12 cellular contexts compared by ENCODE assay signal in the genomic region with DNA sequence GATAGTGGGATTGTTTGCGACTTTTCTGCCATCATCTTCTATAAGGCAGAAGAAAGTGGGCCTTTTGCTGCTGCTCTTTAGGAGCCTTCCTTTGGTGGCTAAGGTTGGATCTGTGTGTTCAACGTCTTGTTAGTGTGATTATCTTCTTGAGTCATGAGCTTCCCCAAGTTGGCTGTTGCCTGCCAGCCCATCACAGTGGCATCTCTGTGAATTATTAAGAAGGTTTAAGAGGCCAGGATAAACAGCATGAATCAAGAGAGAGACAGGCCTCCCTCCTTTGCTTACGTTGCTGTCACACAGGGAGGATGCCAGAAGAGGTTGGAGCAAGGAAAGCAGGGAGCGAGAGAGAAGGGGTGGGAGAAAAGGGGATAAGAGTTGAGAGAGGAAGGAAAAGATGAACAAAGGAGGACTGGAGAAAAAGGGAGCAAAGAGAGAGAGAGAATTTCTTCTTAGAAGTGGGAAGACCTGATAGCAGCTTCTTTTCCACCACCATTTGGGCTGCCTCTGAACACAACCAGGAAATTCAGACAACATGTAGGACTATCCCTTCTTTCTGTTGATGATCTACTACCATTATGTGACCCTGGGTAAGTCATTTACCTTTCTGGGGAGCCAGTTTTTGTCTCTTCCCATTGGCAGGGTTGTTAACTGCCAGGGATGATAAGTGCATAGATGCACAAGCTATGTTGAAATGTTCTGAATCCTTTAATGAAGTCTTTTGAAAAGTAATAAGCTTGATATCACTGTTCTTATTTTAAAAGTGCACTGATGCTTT.
"Had no signal": no experiment of that assay in that cellular context is flagged by ENCODE, and none has a peak within 500 bp of the region (broad histone marks: within the 10 kb centered on the region; RNA-seq: fewer than 3 reads in every experiment).

No MANE protein-coding gene starts in this region.

- H3K4me1 ChIP-seq: colonic mucosa, gastrocnemius medialis, parathyroid adenoma, transverse colon had no signal

- H3K4me3 ChIP-seq: colonic mucosa, gastrocnemius medialis, right atrium auricular region, transverse colon had no signal

- H3K9me3 ChIP-seq: colonic mucosa, gastrocnemius medialis, right atrium auricular region, transverse colon had no signal

- H3K36me3 ChIP-seq: colonic mucosa, gastrocnemius medialis, right atrium auricular region, transverse colon had no signal

- H3K4me1 Mint-ChIP-seq: activated naive CD8-positive, alpha-beta T cell treated with anti-CD3 and anti-CD28 coated beads for 36 hours; stimulated activated naive B cell treated with anti-CD40 and anti-IgM and Interleukin-4, amounts not matched to agents 10 μg/mL and 1 μg/mL and 100 μg/mL, for 72 hours had no signal

- DNase-seq: activated CD4-positive, alpha-beta memory T cell treated with anti-CD3 and anti-CD28 coated beads, Interleukin-2, amount 10 ng/mL, durations not matched to agents 7 days and 5 days; activated gamma-delta T cell; activated naive CD8-positive, alpha-beta T cell treated with anti-CD3 and anti-CD28 coated beads for 36 hours; activated T-cell treated with anti-CD3 and anti-CD28 coated beads, Interleukin-2, amount 50 U/mL, for 48 hours; anterior cingulate cortex; colonic mucosa; gastrocnemius medialis; stimulated activated naive B cell treated with anti-CD40 and anti-IgM and Interleukin-4, amounts not matched to agents 10 μg/mL and 1 μg/mL and 100 μg/mL, for 72 hours; substantia nigra; transverse colon had no signal

- H3K9me3 Mint-ChIP-seq: activated naive CD8-positive, alpha-beta T cell treated with anti-CD3 and anti-CD28 coated beads for 36 hours had no signal

- H3K27me3 ChIP-seq: colonic mucosa, gastrocnemius medialis, right atrium auricular region, transverse colon had no signal

- H3K4me3 Mint-ChIP-seq: activated CD4-positive, alpha-beta memory T cell treated with anti-CD3 and anti-CD28 coated beads, Interleukin-2, amount 10 ng/mL, durations not matched to agents 7 days and 5 days; activated naive CD8-positive, alpha-beta T cell treated with anti-CD3 and anti-CD28 coated beads for 36 hours; stimulated activated naive B cell treated with anti-CD40 and anti-IgM and Interleukin-4, amounts not matched to agents 10 μg/mL and 1 μg/mL and 100 μg/mL, for 72 hours had no signal

- H3K27ac Mint-ChIP-seq: activated CD4-positive, alpha-beta memory T cell treated with anti-CD3 and anti-CD28 coated beads, Interleukin-2, amount 10 ng/mL, durations not matched to agents 7 days and 5 days; activated naive CD8-positive, alpha-beta T cell treated with anti-CD3 and anti-CD28 coated beads for 36 hours; stimulated activated naive B cell treated with anti-CD40 and anti-IgM and Interleukin-4, amounts not matched to agents 10 μg/mL and 1 μg/mL and 100 μg/mL, for 72 hours had no signal

- H3K27ac ChIP-seq: colonic mucosa, gastrocnemius medialis, parathyroid adenoma, right atrium auricular region, transverse colon had no signal

- H3K36me3 Mint-ChIP-seq: activated naive CD8-positive, alpha-beta T cell treated with anti-CD3 and anti-CD28 coated beads for 36 hours had no signal

- H3K27me3 Mint-ChIP-seq: activated CD4-positive, alpha-beta memory T cell treated with anti-CD3 and anti-CD28 coated beads, Interleukin-2, amount 10 ng/mL, durations not matched to agents 7 days and 5 days; stimulated activated naive B cell treated with anti-CD40 and anti-IgM and Interleukin-4, amounts not matched to agents 10 μg/mL and 1 μg/mL and 100 μg/mL, for 72 hours had no signal
